16 cellular contexts compared by ENCODE assay signal in the genomic region with DNA sequence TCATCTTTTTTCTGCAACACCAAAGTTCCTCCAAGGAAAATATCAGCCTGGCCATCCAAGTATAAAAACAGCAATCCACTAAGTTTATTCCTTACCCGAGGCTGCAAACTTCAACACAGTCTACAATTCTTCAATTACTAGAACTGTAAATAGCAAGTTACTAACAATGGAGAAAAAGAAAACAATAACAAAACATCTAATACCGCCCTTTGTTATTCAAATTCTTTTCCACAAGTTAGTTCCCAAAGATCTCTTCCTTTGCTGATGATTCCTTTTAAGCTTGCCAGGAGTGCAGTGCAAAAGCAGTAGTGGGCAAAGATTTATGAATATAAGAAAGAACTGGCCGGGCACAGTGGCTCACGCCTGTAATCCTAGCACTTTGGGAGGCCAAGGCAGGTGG.
DNase-seq lines count a peak whose midpoint lies in the region; ATAC-seq, FAIRE-seq and TF ChIP-seq lines count a peak whose summit lies in the region.
"Had no signal": no experiment of that assay in that cellular context is flagged by ENCODE, and none has a peak within 500 bp of the region (broad histone marks: within the 10 kb centered on the region; RNA-seq: fewer than 3 reads in every experiment).

No MANE protein-coding gene starts in this region.

- H3K4me2 ChIP-seq in GM23338, result peak overlapping the region; percentile 3; the same call in 1 of the 2 replicates
- no peak overlapping the region for H3K4me2 ChIP-seq in keratinocyte (ENCODE audit: control insufficient read depth, extremely low read depth, insufficient read depth, low read depth, low read length)
- H3K4me2 ChIP-seq: BLaER1 had no signal

- TF ChIP-seq CTCF in GM23338 (conservative IDR thresholded peaks at IDR 0.05; ENCODE audit: low read depth in 2 of 2), result no peak
- TF ChIP-seq CTCF in RWPE2 (IDR thresholded peaks at IDR 0.05; ENCODE audit: poor library complexity, severe bottlenecking), result no peak
- no peak for TF ChIP-seq CTCF in keratinocyte (optimal IDR thresholded peaks at IDR 0.05 in 1 of 3, IDR thresholded peaks at IDR 0.05 in 1 of 3, conservative IDR thresholded peaks at IDR 0.05 in 1 of 3; ENCODE audit: extremely low read depth in 1 of 3, insufficient read depth in 2 of 3, low read length in 3 of 3)
- TF ChIP-seq CTCF in lower lobe of right lung (IDR thresholded peaks at IDR 0.05), result no peak

- intact Hi-C loops in lower lobe of right lung (cut with DNase I), result no loop called here

- H3K9me1 ChIP-seq in keratinocyte (ENCODE audit: control insufficient read depth, extremely low read depth, insufficient read depth, low read length), result no peaks in the 10 kb centered on the region

- H3K4me3 ChIP-seq in GM23338 (no peak overlapping the region), HUES48 (ENCODE audit: low read depth, low read length) (no peak overlapping the region), RWPE2 (ENCODE audit: severe bottlenecking) (no peak overlapping the region), keratinocyte (ENCODE audit: control insufficient read depth in 2 of 3, extremely low read depth in 1 of 3, insufficient read depth in 2 of 3, low read depth in 1 of 3, low read length in 3 of 3) (no peak overlapping the region), lower lobe of right lung (no peak overlapping the region)
- H3K4me3 ChIP-seq: BLaER1, GM23248, K562 had no signal

- H3K36me3 ChIP-seq in GM23338 (ENCODE audit: insufficient read depth) (no peaks in the 10 kb centered on the region), HUES48 (ENCODE audit: control insufficient read depth, insufficient read depth, low read length) (no peaks in the 10 kb centered on the region), RWPE2 (ENCODE audit: low read depth) (peaks cover 6% of the 10 kb centered on the region; the same call in 1 of the 2 replicates), keratinocyte (ENCODE audit: control insufficient read depth in 2 of 2, extremely low read depth in 1 of 2, insufficient read depth in 2 of 2, low read length in 2 of 2) (no peaks in the 10 kb centered on the region), lower lobe of right lung (peaks cover 19% of the 10 kb centered on the region)

- peak; percentile 5 for FAIRE-seq in keratinocyte (lab: Jason Lieb, UNC)
- FAIRE-seq: H54, K562 had no signal

- H3F3A ChIP-seq in GM23338 (replicated peaks; ENCODE audit: low read depth), result no peaks in the 10 kb centered on the region

- H3K27ac ChIP-seq in GM23338 (ENCODE audit: low read depth) (no peak overlapping the region), HUES48 (ENCODE audit: low read depth, low read length) (peak overlapping the region; percentile 66), RWPE2 (ENCODE audit: poor library complexity, severe bottlenecking) (peak overlapping the region; percentile 98), keratinocyte (ENCODE audit: control insufficient read depth, insufficient read depth, low read length) (no peak overlapping the region), lower lobe of right lung (no peak overlapping the region)
- H3K27ac ChIP-seq: BLaER1, GM23248 had no signal

- peaks cover 3% of the 10 kb centered on the region; the same call in 1 of the 3 replicates for H3K36me3 Mint-ChIP-seq in GM23338 (ENCODE audit: low read depth)

- H3K9me3 ChIP-seq in HUES48 (ENCODE audit: control insufficient read depth, insufficient read depth, low read length) (no peaks in the 10 kb centered on the region), RWPE2 (ENCODE audit: severe bottlenecking) (no peaks in the 10 kb centered on the region), keratinocyte (ENCODE audit: control insufficient read depth, low read depth, low read length) (no peaks in the 10 kb centered on the region), lower lobe of right lung (no peaks in the 10 kb centered on the region)
- H3K9me3 ChIP-seq: BLaER1 had no signal

- no peaks in the 10 kb centered on the region for H4K20me1 ChIP-seq in GM23338 (replicated peaks; ENCODE audit: insufficient read depth)
- H4K20me1 ChIP-seq in keratinocyte (ENCODE audit: control insufficient read depth, extremely low read depth, insufficient read depth, low read length), result no peaks in the 10 kb centered on the region
- H4K20me1 ChIP-seq: BLaER1 had no signal

- H3K9me3 Mint-ChIP-seq in GM23338, result no peaks in the 10 kb centered on the region
- H3K9me3 Mint-ChIP-seq: CD8-positive, alpha-beta memory T cell had no signal

- H3K79me2 ChIP-seq in GM23338 (replicated peaks; ENCODE audit: insufficient read depth) (no peaks in the 10 kb centered on the region), keratinocyte (ENCODE audit: control insufficient read depth, insufficient read depth, low read length) (no peaks in the 10 kb centered on the region)

- peaks cover 3% of the 10 kb centered on the region for H3K27me3 Mint-ChIP-seq in GM23338 (ENCODE audit: insufficient read depth, low read depth, poor library complexity)
- H3K27me3 Mint-ChIP-seq: CD8-positive, alpha-beta memory T cell had no signal

- DNase-seq in GM23338 (ENCODE audit: low spot score) (peak; percentile 64), RWPE2 (ENCODE audit: low spot score) (no peak), keratinocyte (ENCODE audit: low read depth, low spot score) (no peak), lower lobe of right lung (no peak)
- no peak for DNase-seq in activated CD4-positive, alpha-beta T cell treated with anti-CD3 and anti-CD28 coated beads, Interleukin-2, amount 50 U/mL, for 1 hour
- DNase-seq: 8988T; CD8-positive, alpha-beta memory T cell; COR-L47 had no signal

- H2AFZ ChIP-seq in GM23338 (no peak overlapping the region), keratinocyte (ENCODE audit: control insufficient read depth, low read length) (no peak overlapping the region)
- H2AFZ ChIP-seq: GM23248 had no signal

- peaks cover 19% of the 10 kb centered on the region; the same call in 2 of the 3 replicates for H3K4me1 Mint-ChIP-seq in GM23338
- H3K4me1 Mint-ChIP-seq: CD8-positive, alpha-beta memory T cell had no signal

- no peaks in the 10 kb centered on the region for H3K9me2 ChIP-seq in GM23338 (ENCODE audit: insufficient read depth)

- ATAC-seq in GM23338, result peak; percentile 35; the same call in 2 of the 3 replicates
- ATAC-seq in RWPE2 (ENCODE audit: low read depth), result no peak
- no peak for ATAC-seq in GM18867 (IDR thresholded peaks at IDR 0.05; ENCODE audit: unreplicated experiment)
- ATAC-seq in GM18870 (IDR thresholded peaks at IDR 0.05; ENCODE audit: unreplicated experiment), result no peak
- ATAC-seq in lower lobe of right lung, result no peak

- 0 out of 2 replicates have a peak overlapping the region, but pooled peaks have one; percentile 17 for H3K27ac Mint-ChIP-seq in GM23338

- H3K27me3 ChIP-seq in GM23338 (ENCODE audit: insufficient read depth) (no peaks in the 10 kb centered on the region), HUES48 (ENCODE audit: control insufficient read depth, insufficient read depth, low read length) (no peaks in the 10 kb centered on the region), RWPE2 (ENCODE audit: insufficient read depth, poor library complexity, severe bottlenecking) (no peaks in the 10 kb centered on the region), keratinocyte (ENCODE audit: control insufficient read depth, extremely low read depth, insufficient read depth, low read length) (no peaks in the 10 kb centered on the region), lower lobe of right lung (ENCODE audit: low read depth) (no peaks in the 10 kb centered on the region)
- H3K27me3 ChIP-seq: BLaER1 had no signal

- dilution Hi-C loops in keratinocyte (cut with MboI; ENCODE audit: extremely low pct_ligation_motif_present, low sequenced_read_pairs), result no loop called here

- no peak overlapping the region for H3K9ac ChIP-seq in HUES48 (ENCODE audit: low read depth, low read length)
- H3K9ac ChIP-seq in keratinocyte (ENCODE audit: control insufficient read depth, extremely low read depth, insufficient read depth, low read length), result no peak overlapping the region
- H3K9ac ChIP-seq: BLaER1, GM23248 had no signal

- no peak overlapping the region for H3K4me3 Mint-ChIP-seq in GM23338
- H3K4me3 Mint-ChIP-seq: CD14-positive monocyte; CD8-positive, alpha-beta memory T cell had no signal

- H3K4me1 ChIP-seq in GM23338 (ENCODE audit: insufficient read depth) (0 out of 2 replicates have a peak, but pooled peaks cover 3% of the 10 kb centered on the region), HUES48 (ENCODE audit: control insufficient read depth, insufficient read depth, low read length) (peaks cover 8% of the 10 kb centered on the region), RWPE2 (ENCODE audit: insufficient read depth, poor library complexity, severe bottlenecking) (peaks cover 33% of the 10 kb centered on the region), keratinocyte (ENCODE audit: control insufficient read depth, extremely low read depth, insufficient read depth, low read length) (peaks cover 31% of the 10 kb centered on the region), lower lobe of right lung (no peaks in the 10 kb centered on the region)
- H3K4me1 ChIP-seq: BLaER1 had no signal

TF ChIP-seq in GM23338, 12 proteins besides CTCF, POLR2A, EP300 and RAD21 (continues in another document):
- TF ChIP-seq CREB1 (CRISPR knock-in tag; IDR thresholded peaks at IDR 0.05; ENCODE audit: low read depth), result no peak
- no peak for TF ChIP-seq ZNF114 (CRISPR knock-in tag; IDR thresholded peaks at IDR 0.05)

Comparison
In these comparisons a context has a peak if more than half of its experiments do, and no peak if none do; other contexts are left out.
1. H3K27ac ChIP-seq: peak in HUES48 (single experiment) and RWPE2 (single experiment); none in GM23338 (single experiment), keratinocyte (single experiment) and lower lobe of right lung (single experiment).